Comparison of ENCODE assay signal across 23 cellular contexts in genomic region chr5:124812771-124813358, GRCh38.
DNase-seq lines count a peak whose midpoint lies in the region; FAIRE-seq and TF ChIP-seq lines count a peak whose summit lies in the region.
"Had no signal": no experiment of that assay in that cellular context is flagged by ENCODE, and none has a peak within 500 bp of the region (broad histone marks: within the 10 kb centered on the region; RNA-seq: fewer than 3 reads in every experiment).

No MANE protein-coding gene starts in this region.

- CTCF ChIA-PET in endothelial cell of umbilical vein (lab: Charles Lee), result interaction anchor here (1.4 to 1.6 kb wide), 2 partner anchors 10 to 64 kb away, joined by 4 to 5 read pairs; no protein-coding TSS in a partner anchor
- CTCF ChIA-PET in activated naive CD4-positive, alpha-beta T cell treated with anti-CD3 and anti-CD28 coated beads for 36 hours (lab: Charles Lee), result no interaction called here

- H2AFZ ChIP-seq in endothelial cell of umbilical vein (ENCODE audit: low read depth, low read length), result peak overlapping the region; percentile 78

- no peaks in the 10 kb centered on the region for H3K9me3 Mint-ChIP-seq in activated naive CD4-positive, alpha-beta T cell treated with anti-CD3 and anti-CD28 coated beads for 36 hours
- H3K9me3 Mint-ChIP-seq: activated naive CD4-positive, alpha-beta T cell treated with anti-CD3 and anti-CD28 coated beads, Interleukin-2, amount 10 ng/mL, durations not matched to agents 7 days and 5 days; mesothelial cell of epicardium had no signal

- POLR2A ChIA-PET in endothelial cell of umbilical vein (lab: Charles Lee), result no interaction called here

- H3K27ac ChIP-seq in endothelial cell of umbilical vein (ENCODE audit: insufficient read depth, low read depth, low read length), result peak overlapping the region; percentile 81
- H3K27ac ChIP-seq: prostate gland, SJCRH30 had no signal

- no peaks in the 10 kb centered on the region for H3K9me1 ChIP-seq in endothelial cell of umbilical vein (replicated peaks; ENCODE audit: control insufficient read depth, extremely low read depth, insufficient read depth, low read length)

- H3K27me3 ChIP-seq in endothelial cell of umbilical vein (ENCODE audit: control insufficient read depth in 2 of 2, insufficient read depth in 2 of 2, low read length in 2 of 2), result no peaks in the 10 kb centered on the region
- H3K27me3 ChIP-seq: SJCRH30 had no signal

- peaks cover 10% of the 10 kb centered on the region for H3K4me1 ChIP-seq in endothelial cell of umbilical vein (ENCODE audit: control insufficient read depth, extremely low read depth, insufficient read depth, low read length)
- H3K4me1 ChIP-seq: prostate gland, SJCRH30 had no signal

- no peak overlapping the region for H3K4me3 ChIP-seq in endothelial cell of umbilical vein (replicated peaks in 1 of 3; ENCODE audit: insufficient read depth in 1 of 3, low read depth in 1 of 3, low read length in 3 of 3)
- H3K4me3 ChIP-seq: GM12878, prostate gland, SJCRH30, smooth muscle cell had no signal

- TF ChIP-seq CTCF in endothelial cell of umbilical vein (IDR thresholded peaks at IDR 0.05; ENCODE audit: extremely low read depth in 1 of 2, insufficient read depth in 1 of 2, low read depth in 1 of 2, low read length in 2 of 2), result no peak

- peak overlapping the region; percentile 37 for H3K4me2 ChIP-seq in endothelial cell of umbilical vein (ENCODE audit: insufficient read depth, low read length)
- H3K4me2 ChIP-seq: smooth muscle cell had no signal

- DNase-seq in DMS53 (lab: John Stamatoyannopoulos, UW) (peak; percentile 84), NCI-H2196 (lab: John Stamatoyannopoulos, UW; ENCODE audit: unreplicated experiment) (peak; percentile 21), endothelial cell of umbilical vein (ENCODE audit: low read depth, low spot score) (peak; percentile 82), lung microvascular endothelial cell (ENCODE audit: low read depth in 2 of 2) (peak; percentile 9 to 71), SKM-1 treated with dmso at 0.1 percent for 144 hours (lab: John Stamatoyannopoulos, UW; ENCODE audit: unreplicated experiment) (no peak), DMS153 (lab: John Stamatoyannopoulos, UW) (no peak)
- DNase-seq in NK-92 treated with Interleukin-12 subunit alpha and Interleukin-12 subunit beta, amount 100 ng/mL, for 24 hours (lab: John Stamatoyannopoulos, UW), result no peak
- no peak for DNase-seq in activated naive CD4-positive, alpha-beta T cell treated with anti-CD3 and anti-CD28 coated beads for 36 hours
- DNase-seq: activated CD4-positive, alpha-beta T cell treated with anti-CD3 and anti-CD28 coated beads, Interleukin-2, amount 50 U/mL, for 4 hours; activated naive CD4-positive, alpha-beta T cell treated with anti-CD3 and anti-CD28 coated beads, Interleukin-2, amount 10 ng/mL, durations not matched to agents 7 days and 5 days; anterior cingulate cortex; C1 segment of cervical spinal cord; effector CD4-positive, alpha-beta T cell; GF-D8; HCEC 1CT; NCI-H187 treated with DMSO at 0.1 percent for 48 hours; NCI-H526 treated with DMSO at 0.1 percent for 48 hours; SJCRH30; stimulated activated CD4-positive, alpha-beta T cell treated with anti-CD3 and anti-CD28 coated beads, Interleukin-4, amount 100 ng/mL, for 4 hours had no signal

- dilution Hi-C loops in endothelial cell of umbilical vein (cut with MboI; ENCODE audit: extremely low pct_ligation_motif_present, low sequenced_read_pairs), result no loop called here

- intact Hi-C loops in endothelial cell of umbilical vein (cut with micrococcal nuclease), result loop anchor here (1.0 to 5.0 kb wide), 6 partner anchors 65 to 598 kb away; no protein-coding TSS in a partner anchor
- intact Hi-C loops in activated naive CD4-positive, alpha-beta T cell treated with anti-CD3 and anti-CD28 coated beads for 36 hours (cut with micrococcal nuclease), result no loop called here

- peak; percentile 92 for FAIRE-seq in endothelial cell of umbilical vein (lab: Jason Lieb, UNC)
- FAIRE-seq: GM12878 had no signal

- peak overlapping the region; percentile 34 for H3K9ac ChIP-seq in endothelial cell of umbilical vein (replicated peaks; ENCODE audit: extremely low read depth, insufficient read depth, low read length)

- no peaks in the 10 kb centered on the region for H3K36me3 ChIP-seq in endothelial cell of umbilical vein (ENCODE audit: control insufficient read depth in 2 of 2, extremely low read depth in 1 of 2, insufficient read depth in 2 of 2, low read length in 2 of 2)
- H3K36me3 ChIP-seq: prostate gland, SJCRH30 had no signal

- TF ChIP-seq POLR2A in endothelial cell of umbilical vein (IDR thresholded peaks at IDR 0.05; ENCODE audit: low read depth, low read length), result no peak

- peaks cover 3% of the 10 kb centered on the region for H3K27me3 Mint-ChIP-seq in activated naive CD4-positive, alpha-beta T cell treated with anti-CD3 and anti-CD28 coated beads for 36 hours (ENCODE audit: low read depth)
- H3K27me3 Mint-ChIP-seq: activated naive CD4-positive, alpha-beta T cell treated with anti-CD3 and anti-CD28 coated beads, Interleukin-2, amount 10 ng/mL, durations not matched to agents 7 days and 5 days had no signal

- H3K79me2 ChIP-seq in endothelial cell of umbilical vein (ENCODE audit: control insufficient read depth, insufficient read depth, low read length), result no peaks in the 10 kb centered on the region

- no peaks in the 10 kb centered on the region for H3K9me3 ChIP-seq in endothelial cell of umbilical vein (replicated peaks; ENCODE audit: control insufficient read depth, insufficient read depth, low read length)
- H3K9me3 ChIP-seq: prostate gland, SJCRH30 had no signal

- H4K20me1 ChIP-seq in endothelial cell of umbilical vein (replicated peaks; ENCODE audit: control insufficient read depth, extremely low read depth, insufficient read depth, low read length), result no peaks in the 10 kb centered on the region

- H3K4me3 Mint-ChIP-seq in activated naive CD4-positive, alpha-beta T cell treated with anti-CD3 and anti-CD28 coated beads for 36 hours, result no peak overlapping the region
- H3K4me3 Mint-ChIP-seq: activated naive CD4-positive, alpha-beta T cell treated with anti-CD3 and anti-CD28 coated beads, Interleukin-2, amount 10 ng/mL, durations not matched to agents 7 days and 5 days; mesothelial cell of epicardium had no signal

- no peak overlapping the region for H3K27ac Mint-ChIP-seq in activated naive CD4-positive, alpha-beta T cell treated with anti-CD3 and anti-CD28 coated beads for 36 hours
- H3K27ac Mint-ChIP-seq: activated naive CD4-positive, alpha-beta T cell treated with anti-CD3 and anti-CD28 coated beads, Interleukin-2, amount 10 ng/mL, durations not matched to agents 7 days and 5 days; mesothelial cell of epicardium had no signal

- H3K4me1 Mint-ChIP-seq in activated naive CD4-positive, alpha-beta T cell treated with anti-CD3 and anti-CD28 coated beads for 36 hours (ENCODE audit: low read depth), result no peaks in the 10 kb centered on the region
- H3K4me1 Mint-ChIP-seq: activated naive CD4-positive, alpha-beta T cell treated with anti-CD3 and anti-CD28 coated beads, Interleukin-2, amount 10 ng/mL, durations not matched to agents 7 days and 5 days had no signal

- H3K36me3 Mint-ChIP-seq in activated naive CD4-positive, alpha-beta T cell treated with anti-CD3 and anti-CD28 coated beads for 36 hours (ENCODE audit: low read depth), result no peaks in the 10 kb centered on the region
- H3K36me3 Mint-ChIP-seq: activated naive CD4-positive, alpha-beta T cell treated with anti-CD3 and anti-CD28 coated beads, Interleukin-2, amount 10 ng/mL, durations not matched to agents 7 days and 5 days; mesothelial cell of epicardium had no signal

- BruUV-seq in endothelial cell of umbilical vein (replicated peaks; lab: Mats Ljungman, UMichigan), result TSS peak; percentile 33

TF ChIP-seq in endothelial cell of umbilical vein, 7 proteins besides CTCF, POLR2A, EP300 and RAD21:
- TF ChIP-seq MYC (IDR thresholded peaks at IDR 0.05; ENCODE audit: low read depth, low read length) (no peak), GATA2 (IDR thresholded peaks at IDR 0.05; ENCODE audit: insufficient read depth, insufficient read length, low read depth, low read length) (no peak), JUN (IDR thresholded peaks at IDR 0.05; ENCODE audit: borderline replicate concordance, insufficient read depth, insufficient read length, low read depth) (peak; percentile 23), FOS (IDR thresholded peaks at IDR 0.05; ENCODE audit: borderline replicate concordance, insufficient read depth, low read length) (peak; percentile 25), MAX (IDR thresholded peaks at IDR 0.05; ENCODE audit: insufficient read depth, insufficient read length) (no peak), EZH2 (IDR thresholded peaks at IDR 0.05; ENCODE audit: borderline replicate concordance, low read depth, low read length, severe bottlenecking) (no peak), POLR2AphosphoS5 (IDR thresholded peaks at IDR 0.05; ENCODE audit: insufficient read depth, low read depth, low read length) (no peak)

Comparison
In these comparisons a context has a peak if more than half of its experiments do, and no peak if none do; other contexts are left out.
1. DNase-seq: peak in DMS53 (single experiment), NCI-H2196 (single experiment), endothelial cell of umbilical vein (single experiment) and lung microvascular endothelial cell (2 of 2); none in NK-92 treated with Interleukin-12 subunit alpha and Interleukin-12 subunit beta, amount 100 ng/mL, for 24 hours (single experiment), activated naive CD4-positive, alpha-beta T cell treated with anti-CD3 and anti-CD28 coated beads for 36 hours (single experiment), SKM-1 treated with dmso at 0.1 percent for 144 hours (single experiment) and DMS153 (single experiment).